26 cellular contexts compared by ENCODE assay signal in the genomic region with DNA sequence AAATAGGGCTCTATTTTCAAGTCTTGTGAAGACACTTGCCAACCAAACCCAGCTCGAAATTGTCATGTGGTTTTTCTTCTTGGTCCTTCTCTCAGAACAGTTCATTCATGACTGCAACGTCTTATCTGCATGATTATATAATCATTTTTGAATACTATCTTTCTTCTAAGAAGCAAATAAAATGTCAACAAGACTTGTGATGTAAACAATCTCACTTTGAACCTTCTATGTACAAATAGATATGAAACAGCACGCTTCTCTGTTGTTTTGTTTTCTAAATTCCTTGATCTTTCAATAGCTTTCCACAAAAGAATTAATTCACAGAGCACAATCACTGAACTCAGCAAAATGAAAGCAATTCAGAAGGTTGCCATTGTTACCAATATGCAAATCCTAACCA.
"Had no signal": no experiment of that assay in that cellular context is flagged by ENCODE, and none has a peak within 500 bp of the region (broad histone marks: within the 10 kb centered on the region; RNA-seq: fewer than 3 reads in every experiment).

No MANE protein-coding gene starts in this region.

- H3K4me1 ChIP-seq: gastrocnemius medialis, heart left ventricle, left ventricle myocardium inferior, psoas muscle, right lobe of liver, upper lobe of left lung had no signal

- FAIRE-seq: astrocyte, bronchial epithelial cell, small intestine had no signal

- H3K4me1 Mint-ChIP-seq: activated naive CD4-positive, alpha-beta T cell treated with anti-CD3 and anti-CD28 coated beads, Interleukin-2, amount 50 U/mL, for 24 hours; naive B cell; stimulated activated naive CD8-positive, alpha-beta T cell treated with anti-CD3 and anti-CD28 coated beads, Interleukin-15, amount 100 ng/mL, for 72 hours; T-cell had no signal

- H3K4me3 ChIP-seq: gastrocnemius medialis, left ventricle myocardium inferior, mucosa of descending colon, psoas muscle, right lobe of liver, thoracic aorta, upper lobe of left lung had no signal

- H3K27ac Mint-ChIP-seq: activated naive CD4-positive, alpha-beta T cell treated with anti-CD3 and anti-CD28 coated beads, Interleukin-2, amount 50 U/mL, for 24 hours; activated T-cell treated with anti-CD3 and anti-CD28 coated beads, Interleukin-2, amount 50 U/mL, for 72 hours; dendritic cell treated with granulocyte-macrophage colony-stimulating factor and Interleukin-4, amounts not matched to agents 40 ng/mL and 50 ng/mL, for 4 days; naive B cell; stimulated activated naive CD8-positive, alpha-beta T cell treated with anti-CD3 and anti-CD28 coated beads, Interleukin-15, amount 100 ng/mL, for 72 hours; T-cell had no signal

- H3K36me3 Mint-ChIP-seq: activated naive CD4-positive, alpha-beta T cell treated with anti-CD3 and anti-CD28 coated beads, Interleukin-2, amount 50 U/mL, for 24 hours; naive B cell; T-cell had no signal

- H3K27ac ChIP-seq: gastrocnemius medialis, heart left ventricle, left ventricle myocardium inferior, psoas muscle, right lobe of liver, thoracic aorta, upper lobe of left lung had no signal

- H3K27me3 ChIP-seq: gastrocnemius medialis, heart left ventricle, right lobe of liver, upper lobe of left lung had no signal

- H3K27me3 Mint-ChIP-seq: activated naive CD4-positive, alpha-beta T cell treated with anti-CD3 and anti-CD28 coated beads, Interleukin-2, amount 50 U/mL, for 24 hours; dendritic cell treated with granulocyte-macrophage colony-stimulating factor and Interleukin-4, amounts not matched to agents 40 ng/mL and 50 ng/mL, for 4 days; naive B cell; stimulated activated naive CD8-positive, alpha-beta T cell treated with anti-CD3 and anti-CD28 coated beads, Interleukin-15, amount 100 ng/mL, for 72 hours; T-cell had no signal

- H3K36me3 ChIP-seq: gastrocnemius medialis, heart left ventricle, left ventricle myocardium inferior, right lobe of liver, thoracic aorta, upper lobe of left lung had no signal

- H3K9me3 ChIP-seq: gastrocnemius medialis, heart left ventricle, left ventricle myocardium inferior, mucosa of descending colon, psoas muscle, right lobe of liver, thoracic aorta, upper lobe of left lung had no signal

- ATAC-seq: activated T-cell treated with anti-CD3 and anti-CD28 coated beads, Interleukin-2, amount 50 U/mL, for 72 hours; gastrocnemius medialis; heart left ventricle; mucosa of descending colon; psoas muscle; right lobe of liver; stimulated activated naive CD8-positive, alpha-beta T cell treated with anti-CD3 and anti-CD28 coated beads, Interleukin-15, amount 100 ng/mL, for 72 hours; T-cell had no signal

- H3K4me3 Mint-ChIP-seq: activated naive CD4-positive, alpha-beta T cell treated with anti-CD3 and anti-CD28 coated beads, Interleukin-2, amount 50 U/mL, for 24 hours; activated T-cell treated with anti-CD3 and anti-CD28 coated beads, Interleukin-2, amount 50 U/mL, for 72 hours; dendritic cell treated with granulocyte-macrophage colony-stimulating factor and Interleukin-4, amounts not matched to agents 40 ng/mL and 50 ng/mL, for 4 days; naive B cell; stimulated activated naive CD8-positive, alpha-beta T cell treated with anti-CD3 and anti-CD28 coated beads, Interleukin-15, amount 100 ng/mL, for 72 hours; T-cell had no signal

- DNase-seq: activated CD4-positive, CD25-positive, alpha-beta regulatory T cell treated with anti-CD3 and anti-CD28 coated beads, Interleukin-2, amount 50 U/mL, for 72 hours; activated effector memory CD4-positive, alpha-beta T cell treated with anti-CD3 and anti-CD28 coated beads, Interleukin-2, amount 50 U/mL, for 16 hours; activated T-cell treated with anti-CD3 and anti-CD28 coated beads, Interleukin-2, amount 50 U/mL, for 72 hours; effector memory CD4-positive, alpha-beta T cell; erythroblast; gastrocnemius medialis; heart left ventricle; kidney glomerular epithelial cell; left ventricle myocardium inferior; mammary epithelial cell; mucosa of descending colon; naive B cell; psoas muscle; right lobe of liver; small intestine; stimulated activated CD4-positive, alpha-beta T cell treated with anti-CD3 and anti-CD28 coated beads, Interleukin-15, amount 100 ng/mL, for 24 hours; stimulated activated CD4-positive, alpha-beta T cell treated with anti-CD3 and anti-CD28 coated beads, Interleukin-2, amount 100 ng/mL, for 48 hours; stimulated activated naive CD8-positive, alpha-beta T cell treated with anti-CD3 and anti-CD28 coated beads, Interleukin-15, amount 100 ng/mL, for 72 hours; T-cell; T1000; upper lobe of left lung had no signal
